Comparison of ENCODE assay signal across 12 cellular contexts in the genomic region with DNA sequence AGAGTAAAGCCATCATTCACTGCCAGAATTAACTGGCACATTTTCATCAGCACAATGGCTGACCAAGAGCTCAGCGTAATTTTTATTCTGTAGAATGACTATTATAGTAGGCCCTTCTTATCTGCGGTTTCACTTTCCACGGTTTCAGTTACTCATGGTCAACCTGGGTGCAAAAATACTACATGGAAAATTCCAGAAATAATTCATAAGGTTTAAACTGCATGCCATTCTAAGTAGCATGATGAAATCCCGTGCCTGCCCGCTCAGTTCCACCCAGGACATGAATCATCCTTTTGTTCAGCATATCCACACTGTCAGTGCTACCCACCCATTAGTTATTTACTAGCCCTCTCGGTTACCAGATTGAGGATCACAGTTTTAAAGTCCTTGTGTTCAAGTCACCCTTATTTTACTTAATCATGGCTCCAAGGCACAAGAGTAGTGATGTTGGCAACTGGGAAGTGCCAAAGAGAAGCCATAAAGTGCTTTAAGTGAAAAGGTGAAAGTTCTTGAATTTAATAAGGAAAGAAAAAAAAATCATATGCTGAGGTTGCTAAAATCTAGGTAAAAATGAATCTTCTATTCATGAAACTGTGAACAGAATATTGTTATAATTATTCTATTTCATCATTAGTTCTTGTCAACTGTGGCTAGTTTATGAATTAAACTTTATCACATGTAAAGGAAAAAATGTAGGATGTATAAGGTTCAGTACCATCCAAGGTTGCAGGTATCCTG.
DNase-seq lines count a peak whose midpoint lies in the region; TF ChIP-seq lines count a peak whose summit lies in the region.
"Had no signal": no experiment of that assay in that cellular context is flagged by ENCODE, and none has a peak within 500 bp of the region (broad histone marks: within the 10 kb centered on the region; RNA-seq: fewer than 3 reads in every experiment).

No MANE protein-coding gene starts in this region.

- no peaks in the 10 kb centered on the region for H3K9me3 Mint-ChIP-seq in type B pancreatic cell

- H3K4me3 Mint-ChIP-seq in type B pancreatic cell = no peak overlapping the region

- DNase-seq in NK-92 treated with Interleukin-12 subunit alpha and Interleukin-12 subunit beta, amount 100 ng/mL, for 24 hours (lab: John Stamatoyannopoulos, UW) = peak; percentile 25
- DNase-seq in NK-92 (lab: John Stamatoyannopoulos, UW; ENCODE audit: unreplicated experiment) = no peak
- peak; percentile 25 for DNase-seq in hepatocyte (ENCODE audit: low spot score)
- no peak for DNase-seq in type B pancreatic cell (ENCODE audit: extremely low spot score, unreplicated experiment)
- no peak for DNase-seq in GF-D8 (lab: John Stamatoyannopoulos, UW)
- DNase-seq in sigmoid colon = no peak
- DNase-seq in activated naive CD4-positive, alpha-beta T cell (lab: John Stamatoyannopoulos, UW) = no peak
- DNase-seq: activated gamma-delta T cell treated with Interleukin-2 at 50 U/mL for 16 hours, NCI-H510A had no signal

- TF ChIP-seq POLR2A in sigmoid colon (IDR thresholded peaks at IDR 0.05) = no peak

- H3K9me2 ChIP-seq in hepatocyte (replicated peaks; ENCODE audit: insufficient read depth) = no peaks in the 10 kb centered on the region

- no peaks in the 10 kb centered on the region for H3K9me3 ChIP-seq in hepatocyte (ENCODE audit: low read depth)
- no peaks in the 10 kb centered on the region for H3K9me3 ChIP-seq in sigmoid colon
- H3K9me3 ChIP-seq: heart left ventricle, neutrophil had no signal

- H3K27me3 Mint-ChIP-seq in type B pancreatic cell = no peaks in the 10 kb centered on the region

- H3K27ac Mint-ChIP-seq in type B pancreatic cell = peak overlapping the region; percentile 68

- no peaks in the 10 kb centered on the region for H4K20me1 ChIP-seq in hepatocyte (ENCODE audit: insufficient read depth, poor library complexity, severe bottlenecking)

- intact Hi-C loops in sigmoid colon (cut with DNase I) = no loop called here

- H3K36me3 Mint-ChIP-seq in type B pancreatic cell = peaks cover 9% of the 10 kb centered on the region

- 87% methylated on average over 6 of the region's 6 CpGs for WGBS in hepatocyte (ENCODE audit: low lambda C conversion rate, missing lambda C conversion rate)
- WGBS in sigmoid colon, 2 donors = 90 to 91% methylated on average over 6 of the region's 6 CpGs

- H3K27me3 ChIP-seq in hepatocyte = no peaks in the 10 kb centered on the region
- no peaks in the 10 kb centered on the region for H3K27me3 ChIP-seq in sigmoid colon
- H3K27me3 ChIP-seq: heart left ventricle, neutrophil had no signal

- H3K4me1 Mint-ChIP-seq in type B pancreatic cell (ENCODE audit: unreplicated experiment) = peaks cover 6% of the 10 kb centered on the region

- no peaks in the 10 kb centered on the region for H3K4me1 ChIP-seq in hepatocyte (ENCODE audit: insufficient read depth)
- no peaks in the 10 kb centered on the region for H3K4me1 ChIP-seq in sigmoid colon

- H3K36me3 ChIP-seq in hepatocyte (replicated peaks; ENCODE audit: insufficient read depth, low read depth) (no peaks in the 10 kb centered on the region), sigmoid colon (no peaks in the 10 kb centered on the region)
- H3K36me3 ChIP-seq: heart left ventricle, neutrophil had no signal

- H3K4me2 ChIP-seq in hepatocyte = no peak overlapping the region

- no peaks in the 10 kb centered on the region for H3K79me2 ChIP-seq in hepatocyte

- H3K4me3 ChIP-seq in hepatocyte (no peak overlapping the region), sigmoid colon (no peak overlapping the region)
- H3K4me3 ChIP-seq: heart left ventricle had no signal

- no peak overlapping the region for H2AFZ ChIP-seq in hepatocyte

- TF ChIP-seq EP300 in sigmoid colon (IDR thresholded peaks at IDR 0.05) = no peak

- TF ChIP-seq CTCF in hepatocyte (IDR thresholded peaks at IDR 0.05; ENCODE audit: poor library complexity) = no peak
- TF ChIP-seq CTCF in type B pancreatic cell (conservative IDR thresholded peaks at IDR 0.05) = no peak
- no peak for TF ChIP-seq CTCF in sigmoid colon (IDR thresholded peaks at IDR 0.05)

- H3K27ac ChIP-seq in angular gyrus (ENCODE audit: low read depth, low read length) = peak overlapping the region; percentile 77
- H3K27ac ChIP-seq in hepatocyte = no peak overlapping the region
- no peak overlapping the region for H3K27ac ChIP-seq in sigmoid colon
- H3K27ac ChIP-seq: heart left ventricle, neutrophil had no signal

Comparison
In these comparisons a context has a peak if more than half of its experiments do, and no peak if none do; other contexts are left out.
1. DNase-seq: peak in NK-92 treated with Interleukin-12 subunit alpha and Interleukin-12 subunit beta, amount 100 ng/mL, for 24 hours (single experiment) and hepatocyte (single experiment); none in NK-92 (single experiment), type B pancreatic cell (single experiment), GF-D8 (single experiment), sigmoid colon (single experiment) and activated naive CD4-positive, alpha-beta T cell (0 of 4).